In the genomic region with DNA sequence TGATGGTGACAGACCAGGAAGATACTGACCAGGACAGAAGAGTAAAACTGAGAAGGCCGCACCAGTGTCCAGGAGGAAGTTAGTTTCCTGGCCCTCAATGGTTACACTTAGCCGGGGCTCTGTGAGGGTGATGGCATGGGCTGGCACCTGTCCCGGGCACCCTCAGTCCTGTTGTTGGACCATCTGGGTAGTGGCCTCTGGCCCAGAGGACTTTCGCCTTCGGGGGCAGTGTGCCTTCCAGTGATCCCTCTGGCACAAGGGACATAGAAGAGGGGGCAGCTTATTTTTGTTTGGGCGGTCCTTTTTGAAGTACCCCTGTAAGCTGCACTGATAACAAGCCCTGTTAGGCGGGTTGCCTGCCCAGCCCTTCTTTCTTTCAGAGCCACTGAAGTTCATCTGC, we compare ENCODE assay signal across 10 cellular contexts.
"Had no signal": no experiment of that assay in that cellular context is flagged by ENCODE, and none has a peak within 500 bp of the region (broad histone marks: within the 10 kb centered on the region; RNA-seq: fewer than 3 reads in every experiment).

No MANE protein-coding gene starts in this region.

- H3K27ac ChIP-seq: lower lobe of right lung, right atrium auricular region had no signal

- H3K9me3 ChIP-seq: lower lobe of right lung, right atrium auricular region had no signal

- ATAC-seq: activated naive CD4-positive, alpha-beta T cell treated with anti-CD3 and anti-CD28 coated beads, Interleukin-2, amount 50 U/mL, for 72 hours; left cardiac atrium; lower lobe of right lung had no signal

- DNase-seq: anterior cingulate cortex, hypothalamus, left cardiac atrium, lower lobe of right lung, midbrain, nucleus accumbens, small intestine, trophoblast cell had no signal

- H3K27me3 ChIP-seq: right atrium auricular region had no signal

- H3K27ac Mint-ChIP-seq: activated naive CD4-positive, alpha-beta T cell treated with anti-CD3 and anti-CD28 coated beads, Interleukin-2, amount 50 U/mL, for 72 hours had no signal

- H3K36me3 ChIP-seq: lower lobe of right lung, right atrium auricular region had no signal

- H3K4me3 ChIP-seq: lower lobe of right lung, right atrium auricular region had no signal

- H3K4me1 ChIP-seq: right atrium auricular region had no signal
